10 cellular contexts compared by ENCODE assay signal in the genomic region with DNA sequence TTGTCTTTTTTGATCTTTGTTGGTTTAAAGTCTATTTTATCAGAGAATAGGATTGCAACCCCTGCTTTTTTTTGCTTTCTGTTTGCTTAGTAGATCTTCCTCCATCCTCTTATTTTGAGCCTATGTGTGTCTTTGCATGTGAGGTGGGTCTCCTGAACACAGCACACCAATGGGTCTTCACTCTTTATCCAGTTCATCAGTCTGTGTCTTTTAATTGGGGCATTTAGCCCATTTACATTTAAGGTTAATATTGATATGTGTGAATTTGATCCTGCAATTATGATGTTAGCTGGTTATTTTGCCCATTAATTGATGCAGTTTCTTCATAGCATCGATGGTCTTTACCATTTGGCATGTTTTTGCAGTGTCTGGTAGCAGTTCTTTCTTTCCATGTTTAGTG. TPM values are rescaled to one million over a fixed set of nuclear protein-coding genes. Genes with fewer than 3 reads are reported as not detected.
"Had no signal": no experiment of that assay in that cellular context is flagged by ENCODE, and none has a peak within 500 bp of the region (broad histone marks: within the 10 kb centered on the region; RNA-seq: fewer than 3 reads in every experiment).

No MANE protein-coding gene starts in this region.

RNA-seq across cellular contexts. Expression of a gene that starts 11.9 kb away (rescaled TPM):
- total RNA-seq: OCI-LY7, PC-3, Right ventricle myocardium inferior, Right ventricle myocardium superior, SK-MEL-5 had no signal

RNA-seq across cellular contexts. Expression of a gene that starts 43.3 kb away (rescaled TPM):
- total RNA-seq: OCI-LY7, PC-3, PC-9, Right ventricle myocardium inferior, Right ventricle myocardium superior, RPMI7951, SJSA1, SK-MEL-5, T-cell had no signal
- polyA plus RNA-seq: SK-N-SH had no signal
